In the genomic region with DNA sequence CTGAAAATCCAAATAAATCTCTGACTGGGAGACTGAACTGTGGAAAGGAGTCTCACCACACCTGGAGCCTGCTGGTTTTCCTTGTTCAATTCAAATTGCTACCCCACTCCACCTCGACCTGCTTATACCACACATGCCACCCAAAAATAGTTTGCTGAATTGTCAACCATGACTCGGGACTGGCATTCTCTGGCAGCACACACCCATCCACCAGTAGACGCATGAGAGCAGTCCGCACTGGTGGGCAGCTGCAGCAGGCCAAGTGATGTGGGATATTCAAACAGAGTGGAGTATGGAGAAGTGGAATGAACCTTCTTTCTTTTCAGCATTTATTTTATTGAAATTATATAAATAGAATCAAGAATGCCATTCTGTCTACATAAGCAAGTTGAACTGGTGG, we compare ENCODE assay signal across 24 cellular contexts. TPM values are rescaled to one million over a fixed set of nuclear protein-coding genes. Genes with fewer than 3 reads are reported as not detected.
A peak's percentile ranks its signal among the peaks of the same experiment; 100 is the strongest.
DNase-seq lines count a peak whose midpoint lies in the region; ATAC-seq and TF ChIP-seq lines count a peak whose summit lies in the region.
"Had no signal": no experiment of that assay in that cellular context is flagged by ENCODE, and none has a peak within 500 bp of the region (broad histone marks: within the 10 kb centered on the region; RNA-seq: fewer than 3 reads in every experiment).

No MANE protein-coding gene starts in this region.

- H3K4me1 ChIP-seq in neutrophil (ENCODE audit: control insufficient read depth in 1 of 2, insufficient read depth in 1 of 2, low read depth in 1 of 2, low read length in 1 of 2) (peaks cover 15 to 35% of the 10 kb centered on the region in 2 experiments), gastroesophageal sphincter (peaks cover 0 to 32% (median 0%) of the 10 kb centered on the region in 3 donors)
- H3K4me1 ChIP-seq: body of pancreas had no signal

- no peak for TF ChIP-seq POLR2A in gastroesophageal sphincter (IDR thresholded peaks at IDR 0.05)

- TF ChIP-seq CTCF in CD14-positive monocyte (IDR thresholded peaks at IDR 0.05) (no peak), neutrophil (IDR thresholded peaks at IDR 0.05) (no peak), gastroesophageal sphincter (IDR thresholded peaks at IDR 0.05) (no peak)

- peak overlapping the region; percentile 66 for H3K27ac ChIP-seq in neutrophil
- peak overlapping the region in 2 of 4 donors; percentile 22 to 38 for H3K27ac ChIP-seq in gastroesophageal sphincter
- H3K27ac ChIP-seq: body of pancreas, KMS-11 had no signal

- DNase-seq in CD14-positive monocyte (ENCODE audit: low spot score), result no peak
- DNase-seq in RPMI8226, result peak; percentile 49
- DNase-seq in left cardiac atrium, result no peak
- DNase-seq in GM03348 (ENCODE audit: low spot score), result no peak
- no peak for DNase-seq in NCI-H82 treated with DMSO at 0.1 percent for 48 hours (lab: John Stamatoyannopoulos, UW; ENCODE audit: unreplicated experiment)
- DNase-seq: activated CD8-positive, alpha-beta memory T cell treated with anti-CD3 and anti-CD28 coated beads, Interleukin-2, amount 10 ng/mL, durations not matched to agents 7 days and 5 days; body of pancreas; CD8-positive, alpha-beta memory T cell; effector memory CD8-positive, alpha-beta T cell; NCI-H1092 treated with DMSO at 0.1 percent for 48 hours; NCI-H2029 treated with DMSO at 0.1 percent for 48 hours; NCI-H82; nephron progenitor cell; SHP77 treated with DMSO at 0.1 percent for 48 hours had no signal

- H3K27me3 Mint-ChIP-seq in CD14-positive monocyte (ENCODE audit: low read depth in 3 of 3), result no peaks in the 10 kb centered on the region
- H3K27me3 Mint-ChIP-seq: activated CD8-positive, alpha-beta memory T cell treated with anti-CD3 and anti-CD28 coated beads, Interleukin-2, amount 10 ng/mL, durations not matched to agents 7 days and 5 days; CD8-positive, alpha-beta memory T cell; effector memory CD8-positive, alpha-beta T cell had no signal

- 60% methylated on average over 2 of the region's 4 CpGs; no CpG with 5 or more reads in 1 of the 2 donors for WGBS in gastroesophageal sphincter (ENCODE audit: low coverage in 1 of 2), 2 donors

- H3K36me3 Mint-ChIP-seq in CD14-positive monocyte, result peaks cover 25 to 49% of the 10 kb centered on the region in 2 donors

- H3K4me3 Mint-ChIP-seq in CD14-positive monocyte, result no peak overlapping the region
- H3K4me3 Mint-ChIP-seq: activated CD8-positive, alpha-beta memory T cell treated with anti-CD3 and anti-CD28 coated beads, Interleukin-2, amount 10 ng/mL, durations not matched to agents 7 days and 5 days; CD8-positive, alpha-beta memory T cell; effector memory CD8-positive, alpha-beta T cell; nephron progenitor cell had no signal

- H3K4me3 ChIP-seq in neutrophil (ENCODE audit: low read depth in 1 of 2, low read length in 1 of 2) (no peak overlapping the region), gastroesophageal sphincter (no peak overlapping the region)
- H3K4me3 ChIP-seq: body of pancreas, esophagus muscularis mucosa, GM12878, thoracic aorta had no signal

- H3K9me3 Mint-ChIP-seq in CD14-positive monocyte, result no peaks in the 10 kb centered on the region
- H3K9me3 Mint-ChIP-seq: CD8-positive, alpha-beta memory T cell; effector memory CD8-positive, alpha-beta T cell; nephron progenitor cell had no signal

- H3K4me1 Mint-ChIP-seq in CD14-positive monocyte, result peaks cover 63% of the 10 kb centered on the region

- peak overlapping the region; percentile 87 to 95 (median 90) for H3K27ac Mint-ChIP-seq in CD14-positive monocyte
- H3K27ac Mint-ChIP-seq: nephron progenitor cell had no signal

- no peak for TF ChIP-seq EP300 in gastroesophageal sphincter (IDR thresholded peaks at IDR 0.05)

- intact Hi-C loops in CD14-positive monocyte (cut with micrococcal nuclease), result loop anchor here (5.0 to 10.0 kb wide), 4 partner anchors 49 to 1767 kb away; partner anchors contain the start of gene ARL1 (in 1 of the 2)
- intact Hi-C loops in left cardiac atrium (cut with DNase I), result no loop called here

- H3K9me3 ChIP-seq in neutrophil (no peaks in the 10 kb centered on the region), gastroesophageal sphincter (no peaks in the 10 kb centered on the region)
- H3K9me3 ChIP-seq: body of pancreas, esophagus muscularis mucosa, thoracic aorta had no signal

- peak; percentile 38 to 53 for ATAC-seq in left cardiac atrium
- ATAC-seq in GM21367 (IDR thresholded peaks at IDR 0.05; ENCODE audit: unreplicated experiment), result no peak
- no peak for ATAC-seq in gastroesophageal sphincter
- ATAC-seq: activated CD4-positive, CD25-positive, alpha-beta regulatory T cell treated with anti-CD3 and anti-CD28 coated beads, Interleukin-2, amount 50 U/mL, for 24 hours; activated CD8-positive, alpha-beta memory T cell treated with anti-CD3 and anti-CD28 coated beads, Interleukin-2, amount 10 ng/mL, durations not matched to agents 7 days and 5 days; body of pancreas; effector memory CD8-positive, alpha-beta T cell; GM12878 had no signal

- peaks cover 4% of the 10 kb centered on the region for H3K36me3 ChIP-seq in neutrophil
- H3K36me3 ChIP-seq in gastroesophageal sphincter, result peaks cover 0 to 47% of the 10 kb centered on the region in 2 donors

- H3K27me3 ChIP-seq in neutrophil (no peaks in the 10 kb centered on the region), gastroesophageal sphincter (no peaks in the 10 kb centered on the region)
- H3K27me3 ChIP-seq: body of pancreas, esophagus muscularis mucosa had no signal

RNA-seq across cellular contexts. Expression of gene SYCP3, which starts 38.7 kb away (rescaled TPM):
- not detected for polyA plus RNA-seq in CD14-positive monocyte
- not detected for total RNA-seq in left cardiac atrium
- total RNA-seq in gastroesophageal sphincter, result under 1 TPM in 1 of 4 donors, not detected in 3; 0.13 TPM
- total RNA-seq: esophagus muscularis mucosa, kidney epithelial cell, sciatic nerve, thoracic aorta had no signal

RNA-seq across cellular contexts. Expression of gene GNPTAB, which starts 52.8 kb away (rescaled TPM):
- polyA plus RNA-seq in CD14-positive monocyte, result 10 to 100 TPM; 24.1 to 29.1 TPM
- total RNA-seq in left cardiac atrium (10 to 100 TPM; 41.1 to 45.1 TPM), gastroesophageal sphincter (10 to 100 TPM; 25.8 to 43.2 (median 36.3) TPM)

Comparison
In these comparisons a context has a peak if more than half of its experiments do, and no peak if none do; other contexts are left out.
1. ATAC-seq: peak in left cardiac atrium (2 of 2); none in GM21367 (single experiment) and gastroesophageal sphincter (single experiment).
2. intact Hi-C loops: an anchor here in CD14-positive monocyte (5.0 to 10.0 kb wide); none called in left cardiac atrium.